In the genomic region with DNA sequence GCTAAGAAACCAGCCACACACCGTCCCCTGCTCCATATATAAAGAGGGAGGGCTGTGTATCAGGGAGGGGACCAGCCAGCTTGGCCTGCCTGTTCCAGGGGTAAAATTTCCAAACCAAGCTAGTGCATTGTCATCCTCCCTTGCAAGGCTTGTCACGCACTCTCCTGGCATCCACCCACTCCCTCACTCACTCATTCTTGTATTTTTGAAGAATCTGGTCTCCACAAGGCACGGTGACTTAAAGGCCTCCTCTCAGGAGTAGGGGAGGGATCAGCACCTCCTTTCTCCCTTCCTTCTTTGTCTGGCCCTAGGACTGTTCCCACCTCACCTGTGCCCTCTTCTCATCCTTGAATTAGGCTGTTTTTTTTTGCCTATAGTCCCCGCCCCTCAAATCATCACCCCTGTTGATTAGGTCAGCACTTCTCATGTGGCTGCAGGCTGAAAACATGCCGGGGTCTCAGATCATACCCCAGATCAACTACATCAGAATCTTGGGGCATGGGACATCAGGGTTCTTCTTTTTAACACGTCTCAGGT, we compare ENCODE assay signal across 27 cellular contexts. TPM values are rescaled to one million over a fixed set of nuclear protein-coding genes. Genes with fewer than 3 reads are reported as not detected.
DNase-seq lines count a peak whose midpoint lies in the region; ATAC-seq, FAIRE-seq and TF ChIP-seq lines count a peak whose summit lies in the region.
"Had no signal": no experiment of that assay in that cellular context is flagged by ENCODE, and none has a peak within 500 bp of the region (broad histone marks: within the 10 kb centered on the region; RNA-seq: fewer than 3 reads in every experiment).

No MANE protein-coding gene starts in this region.

- H3K4me3 Mint-ChIP-seq in mesothelial cell of epicardium (no peak overlapping the region), type B pancreatic cell (peak overlapping the region; percentile 74)
- H3K4me3 Mint-ChIP-seq: activated B cell treated with CpG ODN at 0.5 μM for 24 hours; activated CD8-positive, alpha-beta T cell treated with anti-CD3 and anti-CD28 coated beads, Interleukin-2, amount 10 ng/mL, durations not matched to agents 7 days and 5 days; immature natural killer cell; naive thymus-derived CD8-positive, alpha-beta T cell; stimulated activated naive B cell treated with anti-CD40 and anti-IgM and Interleukin-4, amounts not matched to agents 10 μg/mL and 1 μg/mL and 100 μg/mL, for 72 hours; T-helper 17 cell had no signal

- no peak overlapping the region; a peak in 1 of 7 replicates for H3K9ac ChIP-seq in H1 (replicated peaks in 1 of 4; ENCODE audit: extremely low read depth in 1 of 4, low read depth in 3 of 4, low read length in 3 of 4)

- H3K27me3 ChIP-seq in H1 (replicated peaks in 1 of 4; ENCODE audit: control insufficient read depth in 3 of 4, extremely low read depth in 1 of 4, insufficient read depth in 3 of 4, low read length in 3 of 4): peaks cover 10 to 40% (median 23%) of the 10 kb centered on the region in 4 experiments
- H3K27me3 ChIP-seq: tibial artery had no signal

- no peak for TF ChIP-seq RAD21 in H1 (IDR thresholded peaks at IDR 0.05 in 1 of 2, conservative IDR thresholded peaks at IDR 0.05 in 1 of 2; ENCODE audit: low read depth in 2 of 2, low read length in 2 of 2)

- peak overlapping the region; percentile 95; the same call in 1 of the 2 replicates for H2BK20ac ChIP-seq in H1 (ENCODE audit: low read length)

- H3K36me3 Mint-ChIP-seq in mesothelial cell of epicardium: no peaks in the 10 kb centered on the region
- no peaks in the 10 kb centered on the region for H3K36me3 Mint-ChIP-seq in type B pancreatic cell
- H3K36me3 Mint-ChIP-seq: immature natural killer cell; naive thymus-derived CD8-positive, alpha-beta T cell; stimulated activated naive B cell treated with anti-CD40 and anti-IgM and Interleukin-4, amounts not matched to agents 10 μg/mL and 1 μg/mL and 100 μg/mL, for 72 hours had no signal

- no peak overlapping the region for H3K56ac ChIP-seq in H1 (replicated peaks; ENCODE audit: insufficient read length, low read depth, low read length)

- H2BK120ac ChIP-seq in H1 (replicated peaks; ENCODE audit: low read depth, low read length): no peak overlapping the region

- H2AFZ ChIP-seq in H1 (ENCODE audit: low read length): no peak overlapping the region

- H3K27ac Mint-ChIP-seq in mesothelial cell of epicardium (peak overlapping the region; percentile 99), type B pancreatic cell (peak overlapping the region; percentile 97)
- H3K27ac Mint-ChIP-seq: activated B cell treated with CpG ODN at 0.5 μM for 24 hours; activated CD8-positive, alpha-beta T cell treated with anti-CD3 and anti-CD28 coated beads, Interleukin-2, amount 10 ng/mL, durations not matched to agents 7 days and 5 days; naive thymus-derived CD8-positive, alpha-beta T cell; stimulated activated naive B cell treated with anti-CD40 and anti-IgM and Interleukin-4, amounts not matched to agents 10 μg/mL and 1 μg/mL and 100 μg/mL, for 72 hours; T-helper 17 cell had no signal

- CTCF ChIA-PET in H1 (lab: Charles Lee; ENCODE audit: partially characterized antibody): no interaction called here

- H3K9me3 Mint-ChIP-seq in mesothelial cell of epicardium (no peaks in the 10 kb centered on the region), type B pancreatic cell (peaks cover 5% of the 10 kb centered on the region)
- H3K9me3 Mint-ChIP-seq: activated B cell treated with CpG ODN at 0.5 μM for 24 hours; immature natural killer cell; naive thymus-derived CD8-positive, alpha-beta T cell; stimulated activated naive B cell treated with anti-CD40 and anti-IgM and Interleukin-4, amounts not matched to agents 10 μg/mL and 1 μg/mL and 100 μg/mL, for 72 hours had no signal

- TF ChIP-seq POLR2A in H1 (IDR thresholded peaks at IDR 0.05; ENCODE audit: control extremely low read depth in 1 of 2, low read depth in 2 of 2, low read length in 2 of 2): no peak

- H3K4ac ChIP-seq in H1 (replicated peaks; ENCODE audit: insufficient read length, low read depth, low read length): no peak overlapping the region

- FAIRE-seq in H1 (lab: Jason Lieb, UNC): no peak
- FAIRE-seq: K562 had no signal

- H3K27me3 Mint-ChIP-seq in mesothelial cell of epicardium (ENCODE audit: low read depth) (no peaks in the 10 kb centered on the region), type B pancreatic cell (no peaks in the 10 kb centered on the region)

- TF ChIP-seq EP300 in H1 (IDR thresholded peaks at IDR 0.05; ENCODE audit: borderline replicate concordance in 1 of 2, low read depth in 2 of 2, low read length in 2 of 2): no peak

- 80% methylated on average over 6 of the region's 6 CpGs; no CpG with 5 or more reads in 1 of the 2 experiments for WGBS in H1 (ENCODE audit: extremely low coverage in 1 of 2, insufficient coverage in 1 of 2, insufficient read length in 1 of 2, insufficient replicate concordance in 2 of 2, low coverage in 1 of 2, low lambda C conversion rate in 2 of 2, missing lambda C conversion rate in 1 of 2), 2 experiments

- H3K4me2 ChIP-seq in H1 (ENCODE audit: insufficient read depth in 1 of 2, low read depth in 2 of 2, low read length in 2 of 2): no peak overlapping the region; a peak in 1 of 4 replicates

- no peak overlapping the region for H2AK5ac ChIP-seq in H1 (ENCODE audit: low read depth, low read length)

- no peaks in the 10 kb centered on the region for H4K20me1 ChIP-seq in H1 (replicated peaks in 1 of 2; ENCODE audit: control insufficient read depth in 1 of 2, insufficient read depth in 2 of 2, low read length in 2 of 2)

- intact Hi-C loops in cardiac septum (cut with DNase I) (no loop called here), left ventricle myocardium superior (cut with micrococcal nuclease) (no loop called here)

- no peak overlapping the region for H4K91ac ChIP-seq in H1 (replicated peaks; ENCODE audit: insufficient read length, low read length)

- H3K4me1 Mint-ChIP-seq in mesothelial cell of epicardium (peaks cover 89% of the 10 kb centered on the region), type B pancreatic cell (ENCODE audit: unreplicated experiment) (peaks cover 61% of the 10 kb centered on the region)
- H3K4me1 Mint-ChIP-seq: activated B cell treated with CpG ODN at 0.5 μM for 24 hours; immature natural killer cell; naive thymus-derived CD8-positive, alpha-beta T cell; stimulated activated naive B cell treated with anti-CD40 and anti-IgM and Interleukin-4, amounts not matched to agents 10 μg/mL and 1 μg/mL and 100 μg/mL, for 72 hours; T-helper 17 cell had no signal

- POLR2A ChIA-PET in H1 (lab: Charles Lee; ENCODE audit: partially characterized antibody): interaction anchor here (0.6 kb wide), 1 partner anchor 22 kb away, joined by 3 read pairs; no protein-coding TSS in a partner anchor

- TF ChIP-seq CTCF in H1 (IDR thresholded peaks at IDR 0.05; ENCODE audit: control extremely low read depth in 1 of 3, insufficient read depth in 1 of 3, low read depth in 1 of 3, low read length in 3 of 3) (no peak), mesothelial cell of epicardium (IDR thresholded peaks at IDR 0.05; ENCODE audit: unreplicated experiment) (no peak), type B pancreatic cell (conservative IDR thresholded peaks at IDR 0.05) (no peak)

- no peak for ATAC-seq in left ventricle myocardium superior
- no peak for ATAC-seq in GM21526 (IDR thresholded peaks at IDR 0.05; ENCODE audit: low FRiP score, unreplicated experiment)
- ATAC-seq in HG03139 (IDR thresholded peaks at IDR 0.05; ENCODE audit: unreplicated experiment): no peak
- ATAC-seq: activated CD8-positive, alpha-beta T cell treated with anti-CD3 and anti-CD28 coated beads, Interleukin-2, amount 10 ng/mL, durations not matched to agents 7 days and 5 days; K562; naive thymus-derived CD8-positive, alpha-beta T cell; stimulated activated naive B cell treated with anti-CD40 and anti-IgM and Interleukin-4, amounts not matched to agents 10 μg/mL and 1 μg/mL and 100 μg/mL, for 72 hours; T-helper 17 cell had no signal

- H3K4me1 ChIP-seq in H1 (replicated peaks in 1 of 4; ENCODE audit: control insufficient read depth in 3 of 4, insufficient read depth in 4 of 4, low read length in 3 of 4): peaks cover 0 to 20% (median 16%) of the 10 kb centered on the region in 4 experiments

- DNase-seq in cardiac septum (ENCODE audit: low spot score) (peak; percentile 33), left ventricle myocardium superior (no peak), H1 (ENCODE audit: low read depth in 1 of 2, low spot score in 2 of 2) (no peak), mesothelial cell of epicardium (ENCODE audit: low spot score in 2 of 2, unreplicated experiment in 2 of 2) (no peak), type B pancreatic cell (ENCODE audit: extremely low spot score, unreplicated experiment) (peak; percentile 6), mucosa of gallbladder (ENCODE audit: low spot score) (no peak)
- DNase-seq: 8988T; activated B cell treated with CpG ODN at 0.5 μM for 24 hours; activated CD8-positive, alpha-beta T cell treated with anti-CD3 and anti-CD28 coated beads, Interleukin-2, amount 10 ng/mL, durations not matched to agents 7 days and 5 days; esophagus squamous epithelium; GOT3; immature natural killer cell; NCI-H1092; NCI-H2107; NCI-H524 treated with DMSO at 0.1 percent for 48 hours; SHP77; stimulated activated CD4-positive, alpha-beta T cell treated with anti-CD3 and anti-CD28 coated beads, Interleukin-15, amount 100 ng/mL, for 24 hours; stimulated activated naive B cell treated with anti-CD40 and anti-IgM and Interleukin-4, amounts not matched to agents 10 μg/mL and 1 μg/mL and 100 μg/mL, for 72 hours; T-helper 17 cell; tibial artery had no signal

- H3K23me2 ChIP-seq in H1 (ENCODE audit: low read depth, low read length): no peaks in the 10 kb centered on the region

- peak overlapping the region; percentile 91; the same call in 1 of the 2 replicates for H2BK12ac ChIP-seq in H1 (ENCODE audit: low read depth, low read length)

- H3K36me3 ChIP-seq in H1 (ENCODE audit: control insufficient read depth in 2 of 4, insufficient read depth in 4 of 4, low read length in 3 of 4): no peaks in the 10 kb centered on the region
- H3K36me3 ChIP-seq: esophagus squamous epithelium, heart left ventricle, tibial artery had no signal

- no peak overlapping the region for H3K4me3 ChIP-seq in H1 (ENCODE audit: extremely low read depth in 1 of 4, insufficient read depth in 2 of 4, low read depth in 3 of 4, low read length in 4 of 4)
- H3K4me3 ChIP-seq: dorsolateral prefrontal cortex, esophagus squamous epithelium, heart left ventricle, K562, tibial artery had no signal

- H3K9me3 ChIP-seq in H1 (ENCODE audit: insufficient read depth in 2 of 2, low read depth in 1 of 2, low read length in 1 of 2): no peaks in the 10 kb centered on the region
- H3K9me3 ChIP-seq: esophagus squamous epithelium, heart left ventricle, tibial artery had no signal

- H3K14ac ChIP-seq in H1 (ENCODE audit: insufficient read length): no peak overlapping the region

- no peak overlapping the region for H2BK15ac ChIP-seq in H1 (ENCODE audit: low read length)

- no peak overlapping the region for H4K8ac ChIP-seq in H1 (ENCODE audit: extremely low read depth, insufficient read depth, low read length)

- H3K23ac ChIP-seq in H1 (ENCODE audit: insufficient read length): no peak overlapping the region

- peak overlapping the region; percentile 11; the same call in 1 of the 2 replicates for H3K18ac ChIP-seq in H1 (ENCODE audit: extremely low read depth, low read length)

- H3K27ac ChIP-seq in H1 (ENCODE audit: low read depth, low read length): no peak overlapping the region
- H3K27ac ChIP-seq: C4-2B, esophagus squamous epithelium, tibial artery had no signal

- no peaks in the 10 kb centered on the region for H3K79me2 ChIP-seq in H1 (ENCODE audit: control insufficient read depth in 1 of 2, insufficient read depth in 2 of 2, low read length in 2 of 2)

- H4K5ac ChIP-seq in H1 (ENCODE audit: insufficient read length, low read depth, low read length): no peak overlapping the region

- H2BK5ac ChIP-seq in H1 (ENCODE audit: low read depth, low read length): no peak overlapping the region

- no peaks in the 10 kb centered on the region for H3K79me1 ChIP-seq in H1 (ENCODE audit: low read depth, low read length)

RNA-seq across cellular contexts. Expression of gene ABCA4, which starts 5.0 kb away (rescaled TPM):
- 0.19 TPM for total RNA-seq in cardiac septum
- 0.55 TPM for total RNA-seq in left ventricle myocardium superior
- total RNA-seq in H1 (2021; fragmentation: NEBNext Ultra II Directional; extraction: Animal tissue kit (Norgen Biotek cat#: 25700)): not detected in 2 replicates
- polyA plus RNA-seq in H1 (2011; rRNA removed): 0.06 TPM in 2 replicates
- polyA plus RNA-seq in H1 (2011; cell fraction: cytosol; rRNA removed): 0.06 TPM
- 0.50 TPM for polyA plus RNA-seq in H1 (2011; cell fraction: nucleus; rRNA removed)
- 0.12 to 0.62 TPM (median 0.24 TPM) in 4 replicates for polyA plus RNA-seq in H1 (2012, experiment 1 of 2)
- polyA plus RNA-seq in H1 (2012, experiment 2 of 2): not detected
- 0.06 TPM for polyA plus RNA-seq in H1 (2013, experiment 1 of 2)
- polyA plus RNA-seq in H1 (2013, experiment 2 of 2): 0.07 TPM
- 0.02 and 0.03 TPM in 2 replicates for polyA minus RNA-seq in H1 (2011; rRNA and poly(A)+ RNA removed)
- polyA minus RNA-seq in H1 (2011; cell fraction: cytosol; rRNA and poly(A)+ RNA removed): not detected
- polyA minus RNA-seq in H1 (2011; cell fraction: nucleus; rRNA and poly(A)+ RNA removed): not detected
- total RNA-seq in mesothelial cell of epicardium: 12.7 to 14.5 TPM (median 14.4 TPM) in 3 replicates
- total RNA-seq in type B pancreatic cell (ENCODE audit: low replicate concordance): 3.2 and 6.4 TPM in 2 replicates
- total RNA-seq in mucosa of gallbladder: 0.26 TPM
- total RNA-seq: activated B cell treated with CpG ODN at 0.5 μM for 24 hours; activated CD8-positive, alpha-beta T cell treated with anti-CD3 and anti-CD28 coated beads, Interleukin-2, amount 10 ng/mL, durations not matched to agents 7 days and 5 days; K562; naive thymus-derived CD8-positive, alpha-beta T cell; T-helper 17 cell had no signal
- polyA plus RNA-seq: naive thymus-derived CD8-positive, alpha-beta T cell had no signal

Comparison
In these comparisons a context has a peak if more than half of its experiments do, and no peak if none do; other contexts are left out.
1. DNase-seq: peak in cardiac septum (single experiment) and type B pancreatic cell (single experiment); none in left ventricle myocardium superior (single experiment), H1 (0 of 2), mesothelial cell of epicardium (0 of 2) and mucosa of gallbladder (single experiment).